1 cellular context compared by ENCODE assay signal in the genomic region with DNA sequence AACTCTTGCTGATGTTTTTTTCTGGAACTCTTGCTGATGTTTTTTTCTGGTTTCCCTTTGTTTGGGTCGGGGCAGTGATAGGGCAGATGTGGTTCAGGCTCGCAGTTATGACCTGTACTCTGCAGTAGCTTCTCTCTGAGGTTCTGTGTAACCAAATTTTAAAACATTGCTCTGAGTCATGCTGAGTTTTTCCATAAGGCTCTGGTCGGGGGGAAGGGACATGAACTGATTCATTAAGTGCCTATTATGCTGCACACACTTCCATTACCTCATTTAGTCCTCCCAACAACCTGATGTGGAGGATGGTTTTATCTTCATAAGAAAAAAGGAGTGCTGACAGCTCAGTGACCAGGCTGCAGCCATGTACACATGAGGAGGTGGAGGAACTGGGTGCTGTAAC.
TF ChIP-seq lines count a peak whose summit lies in the region.

No MANE protein-coding gene starts in this region.

TF ChIP-seq in SK-N-SH, 30 proteins besides CTCF, POLR2A, EP300 and RAD21 (continued from another document):
- TF ChIP-seq, protein P1, sequence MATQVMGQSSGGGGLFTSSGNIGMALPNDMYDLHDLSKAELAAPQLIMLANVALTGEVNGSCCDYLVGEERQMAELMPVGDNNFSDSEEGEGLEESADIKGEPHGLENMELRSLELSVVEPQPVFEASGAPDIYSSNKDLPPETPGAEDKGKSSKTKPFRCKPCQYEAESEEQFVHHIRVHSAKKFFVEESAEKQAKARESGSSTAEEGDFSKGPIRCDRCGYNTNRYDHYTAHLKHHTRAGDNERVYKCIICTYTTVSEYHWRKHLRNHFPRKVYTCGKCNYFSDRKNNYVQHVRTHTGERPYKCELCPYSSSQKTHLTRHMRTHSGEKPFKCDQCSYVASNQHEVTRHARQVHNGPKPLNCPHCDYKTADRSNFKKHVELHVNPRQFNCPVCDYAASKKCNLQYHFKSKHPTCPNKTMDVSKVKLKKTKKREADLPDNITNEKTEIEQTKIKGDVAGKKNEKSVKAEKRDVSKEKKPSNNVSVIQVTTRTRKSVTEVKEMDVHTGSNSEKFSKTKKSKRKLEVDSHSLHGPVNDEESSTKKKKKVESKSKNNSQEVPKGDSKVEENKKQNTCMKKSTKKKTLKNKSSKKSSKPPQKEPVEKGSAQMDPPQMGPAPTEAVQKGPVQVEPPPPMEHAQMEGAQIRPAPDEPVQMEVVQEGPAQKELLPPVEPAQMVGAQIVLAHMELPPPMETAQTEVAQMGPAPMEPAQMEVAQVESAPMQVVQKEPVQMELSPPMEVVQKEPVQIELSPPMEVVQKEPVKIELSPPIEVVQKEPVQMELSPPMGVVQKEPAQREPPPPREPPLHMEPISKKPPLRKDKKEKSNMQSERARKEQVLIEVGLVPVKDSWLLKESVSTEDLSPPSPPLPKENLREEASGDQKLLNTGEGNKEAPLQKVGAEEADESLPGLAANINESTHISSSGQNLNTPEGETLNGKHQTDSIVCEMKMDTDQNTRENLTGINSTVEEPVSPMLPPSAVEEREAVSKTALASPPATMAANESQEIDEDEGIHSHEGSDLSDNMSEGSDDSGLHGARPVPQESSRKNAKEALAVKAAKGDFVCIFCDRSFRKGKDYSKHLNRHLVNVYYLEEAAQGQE (IDR thresholded peaks at IDR 0.05; ENCODE audit: low read depth, low read length), result no peak
- TF ChIP-seq RCOR1 (IDR thresholded peaks at IDR 0.05; ENCODE audit: low read length), result no peak
- no peak for TF ChIP-seq FOXM1 (IDR thresholded peaks at IDR 0.05; ENCODE audit: low read depth)
